8 cellular contexts compared by ENCODE assay signal in the genomic region with DNA sequence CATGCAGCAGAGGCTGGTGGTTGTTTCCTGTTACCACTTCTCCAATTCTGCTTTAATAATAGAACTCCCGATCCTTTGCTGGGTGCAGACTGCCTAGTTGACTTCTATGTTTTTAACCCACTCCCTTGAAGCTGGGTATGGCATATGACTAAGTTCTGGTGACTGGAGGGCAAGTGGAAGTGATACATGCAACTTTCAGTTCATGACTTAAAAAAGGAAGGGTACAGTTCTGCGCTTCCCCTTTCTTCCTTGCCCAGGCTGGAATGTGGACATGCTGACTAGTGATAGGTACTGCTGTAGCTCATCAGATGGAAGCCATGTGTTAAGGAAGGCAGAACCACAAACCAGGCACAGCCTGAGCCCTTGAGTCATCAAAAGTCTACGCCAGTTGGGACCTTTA. TPM values are rescaled to one million over a fixed set of nuclear protein-coding genes. Genes with fewer than 3 reads are reported as not detected.
A peak's percentile ranks its signal among the peaks of the same experiment; 100 is the strongest.
DNase-seq lines count a peak whose midpoint lies in the region; ATAC-seq and TF ChIP-seq lines count a peak whose summit lies in the region.

No MANE protein-coding gene starts in this region.

- H3K4me3 Mint-ChIP-seq in activated CD8-positive, alpha-beta T cell treated with anti-CD3 and anti-CD28 coated beads for 36 hours, result no peak overlapping the region
- no peak overlapping the region for H3K4me3 Mint-ChIP-seq in activated CD8-positive, alpha-beta T cell treated with anti-CD3 and anti-CD28 coated beads, Interleukin-2, amount 10 ng/mL, durations not matched to agents 7 days and 5 days

- H3K27ac ChIP-seq in left ventricle myocardium inferior (replicated peaks) (peak overlapping the region; percentile 91), tibial nerve (peak overlapping the region in 3 of 4 donors; percentile 72 to 83 (median 81))

- no peak for TF ChIP-seq POLR2A in tibial nerve (IDR thresholded peaks at IDR 0.05)

- no peak for DNase-seq in activated CD8-positive, alpha-beta T cell treated with anti-CD3 and anti-CD28 coated beads for 36 hours
- DNase-seq in activated CD8-positive, alpha-beta T cell treated with anti-CD3 and anti-CD28 coated beads, Interleukin-2, amount 10 ng/mL, durations not matched to agents 7 days and 5 days, result no peak
- DNase-seq in NOMO-1 treated with DMSO at 0.1 percent for 48 hours (lab: John Stamatoyannopoulos, UW; ENCODE audit: unreplicated experiment) (peak; percentile 99), left ventricle myocardium inferior (no peak), tibial nerve (ENCODE audit: low spot score in 2 of 2) (peak in 1 of 2 donors; percentile 11)
- DNase-seq in activated CD4-positive, CD25-positive, alpha-beta regulatory T cell (lab: John Stamatoyannopoulos, UW), result no peak
- DNase-seq in stimulated activated CD4-positive, alpha-beta T cell treated with anti-CD3 and anti-CD28 coated beads, Interleukin-4, amount 100 ng/mL, for 4 hours, result no peak

- H3K9me3 ChIP-seq in left ventricle myocardium inferior (replicated peaks) (no peaks in the 10 kb centered on the region), tibial nerve (no peaks in the 10 kb centered on the region)

- H3K4me3 ChIP-seq in left ventricle myocardium inferior, result no peak overlapping the region
- H3K4me3 ChIP-seq in tibial nerve, result no peak overlapping the region

- peaks cover under 1% of the 10 kb centered on the region for H3K36me3 Mint-ChIP-seq in activated CD8-positive, alpha-beta T cell treated with anti-CD3 and anti-CD28 coated beads for 36 hours (ENCODE audit: low read depth)
- no peaks in the 10 kb centered on the region for H3K36me3 Mint-ChIP-seq in activated CD8-positive, alpha-beta T cell treated with anti-CD3 and anti-CD28 coated beads, Interleukin-2, amount 10 ng/mL, durations not matched to agents 7 days and 5 days (ENCODE audit: low read depth)

- H3K4me1 ChIP-seq in left ventricle myocardium inferior (peaks cover 73% of the 10 kb centered on the region), tibial nerve (peaks cover 5 to 88% (median 20%) of the 10 kb centered on the region in 4 donors)

- peak; percentile 74 for ATAC-seq in activated CD8-positive, alpha-beta T cell treated with anti-CD3 and anti-CD28 coated beads for 36 hours
- ATAC-seq in activated CD8-positive, alpha-beta T cell treated with anti-CD3 and anti-CD28 coated beads, Interleukin-2, amount 10 ng/mL, durations not matched to agents 7 days and 5 days, result no peak
- ATAC-seq in HG02885 (IDR thresholded peaks at IDR 0.05; ENCODE audit: poor library complexity, unreplicated experiment), result no peak

- no peak overlapping the region for H3K27ac Mint-ChIP-seq in activated CD8-positive, alpha-beta T cell treated with anti-CD3 and anti-CD28 coated beads for 36 hours
- no peak overlapping the region for H3K27ac Mint-ChIP-seq in activated CD8-positive, alpha-beta T cell treated with anti-CD3 and anti-CD28 coated beads, Interleukin-2, amount 10 ng/mL, durations not matched to agents 7 days and 5 days

- H3K27me3 Mint-ChIP-seq in activated CD8-positive, alpha-beta T cell treated with anti-CD3 and anti-CD28 coated beads for 36 hours, result peaks cover 1% of the 10 kb centered on the region
- H3K27me3 Mint-ChIP-seq in activated CD8-positive, alpha-beta T cell treated with anti-CD3 and anti-CD28 coated beads, Interleukin-2, amount 10 ng/mL, durations not matched to agents 7 days and 5 days (ENCODE audit: low read depth), result peaks cover 9% of the 10 kb centered on the region

- TF ChIP-seq CTCF in activated CD8-positive, alpha-beta T cell treated with anti-CD3 and anti-CD28 coated beads for 36 hours (IDR thresholded peaks at IDR 0.05), result no peak
- no peak for TF ChIP-seq CTCF in left ventricle myocardium inferior (IDR thresholded peaks at IDR 0.05; ENCODE audit: borderline replicate concordance)
- no peak for TF ChIP-seq CTCF in tibial nerve (IDR thresholded peaks at IDR 0.05)

- H3K9me3 Mint-ChIP-seq in activated CD8-positive, alpha-beta T cell treated with anti-CD3 and anti-CD28 coated beads for 36 hours, result no peaks in the 10 kb centered on the region
- H3K9me3 Mint-ChIP-seq in activated CD8-positive, alpha-beta T cell treated with anti-CD3 and anti-CD28 coated beads, Interleukin-2, amount 10 ng/mL, durations not matched to agents 7 days and 5 days (ENCODE audit: insufficient read depth), result no peaks in the 10 kb centered on the region

- H3K36me3 ChIP-seq in left ventricle myocardium inferior (peaks cover 4% of the 10 kb centered on the region), tibial nerve (peaks cover 0 to 3% (median 0%) of the 10 kb centered on the region in 3 donors)

- peak; percentile 49 to 84 for TF ChIP-seq EP300 in tibial nerve (IDR thresholded peaks at IDR 0.05)

- no peaks in the 10 kb centered on the region for H3K27me3 ChIP-seq in left ventricle myocardium inferior (ENCODE audit: low read depth)
- H3K27me3 ChIP-seq in tibial nerve, result no peaks in the 10 kb centered on the region

- CTCF ChIA-PET in activated CD8-positive, alpha-beta T cell treated with anti-CD3 and anti-CD28 coated beads for 36 hours (lab: Charles Lee), result interaction anchor here (1.3 to 2.0 kb wide), 2 partner anchors 8 to 54 kb away, joined by 3 to 6 read pairs; no protein-coding TSS in a partner anchor
- CTCF ChIA-PET in activated CD8-positive, alpha-beta T cell treated with anti-CD3 and anti-CD28 coated beads, Interleukin-2, amount 10 ng/mL, durations not matched to agents 7 days and 5 days (lab: Charles Lee), result no interaction called here

- POLR2A ChIA-PET in activated CD8-positive, alpha-beta T cell treated with anti-CD3 and anti-CD28 coated beads for 36 hours (lab: Charles Lee), result interaction anchor here (0.6 kb wide), 1 partner anchor 467 kb away, joined by 4 read pairs; no protein-coding TSS in a partner anchor
- POLR2A ChIA-PET in activated CD8-positive, alpha-beta T cell treated with anti-CD3 and anti-CD28 coated beads, Interleukin-2, amount 10 ng/mL, durations not matched to agents 7 days and 5 days (lab: Charles Lee), result no interaction called here

- intact Hi-C loops in activated CD8-positive, alpha-beta T cell treated with anti-CD3 and anti-CD28 coated beads for 36 hours (cut with micrococcal nuclease), result no loop called here
- intact Hi-C loops in left ventricle myocardium inferior (cut with micrococcal nuclease), result no loop called here

- 52 to 67% methylated on average over 3 of the region's 3 CpGs for WGBS in tibial nerve, 2 donors

- peaks cover 22% of the 10 kb centered on the region for H3K4me1 Mint-ChIP-seq in activated CD8-positive, alpha-beta T cell treated with anti-CD3 and anti-CD28 coated beads for 36 hours (ENCODE audit: low read depth)
- peaks cover 8% of the 10 kb centered on the region for H3K4me1 Mint-ChIP-seq in activated CD8-positive, alpha-beta T cell treated with anti-CD3 and anti-CD28 coated beads, Interleukin-2, amount 10 ng/mL, durations not matched to agents 7 days and 5 days (ENCODE audit: low read depth)

RNA-seq across cellular contexts. Expression of a gene that starts 2.4 kb away (rescaled TPM):
- not detected for total RNA-seq in activated CD8-positive, alpha-beta T cell treated with anti-CD3 and anti-CD28 coated beads for 36 hours
- not detected for total RNA-seq in activated CD8-positive, alpha-beta T cell treated with anti-CD3 and anti-CD28 coated beads, Interleukin-2, amount 10 ng/mL, durations not matched to agents 7 days and 5 days
- total RNA-seq in left ventricle myocardium inferior, result 502 TPM
- 100 to 1,000 TPM; 183 to 396 (median 303) TPM for total RNA-seq in tibial nerve

Comparison
In these comparisons a context has a peak if more than half of its experiments do, and no peak if none do; other contexts are left out.
1. RNA of a gene that starts 2.4 kb away (total RNA-seq): 502 TPM in left ventricle myocardium inferior (single experiment) and 183 to 396 TPM in tibial nerve; not detected in activated CD8-positive, alpha-beta T cell treated with anti-CD3 and anti-CD28 coated beads for 36 hours and not detected in activated CD8-positive, alpha-beta T cell treated with anti-CD3 and anti-CD28 coated beads, Interleukin-2, amount 10 ng/mL, durations not matched to agents 7 days and 5 days; every median in the first group is over 100 times any median in the second.